13 cellular contexts compared by ENCODE assay signal in genomic region chr4:168868044-168868855, GRCh38.
DNase-seq lines count a peak whose midpoint lies in the region; ATAC-seq and TF ChIP-seq lines count a peak whose summit lies in the region.
"Had no signal": no experiment of that assay in that cellular context is flagged by ENCODE, and none has a peak within 500 bp of the region (broad histone marks: within the 10 kb centered on the region; RNA-seq: fewer than 3 reads in every experiment).

No MANE protein-coding gene starts in this region.

- no peak overlapping the region for H3K9ac ChIP-seq in MM.1S (ENCODE audit: low read length)

- peak overlapping the region; percentile 42 for H3K27ac Mint-ChIP-seq in activated T-cell treated with anti-CD3 and anti-CD28 coated beads, Interleukin-2, amount 50 U/mL, for 72 hours
- H3K27ac Mint-ChIP-seq: activated CD8-positive, alpha-beta T cell treated with anti-CD3 and anti-CD28 coated beads, Interleukin-2, amount 10 ng/mL, durations not matched to agents 7 days and 5 days had no signal

- peaks cover 33% of the 10 kb centered on the region for H3K27me3 Mint-ChIP-seq in activated T-cell treated with anti-CD3 and anti-CD28 coated beads, Interleukin-2, amount 50 U/mL, for 72 hours (ENCODE audit: low read depth)

- peaks cover 0 to 2% of the 10 kb centered on the region in 2 donors for H3K9me3 Mint-ChIP-seq in activated T-cell treated with anti-CD3 and anti-CD28 coated beads, Interleukin-2, amount 50 U/mL, for 72 hours
- H3K9me3 Mint-ChIP-seq: naive B cell had no signal

- H3K36me3 ChIP-seq in tibial artery (peaks cover 0 to 2% (median 1%) of the 10 kb centered on the region in 3 donors), MM.1S (replicated peaks; ENCODE audit: insufficient read depth, low read length) (no peaks in the 10 kb centered on the region)

- H3K9me2 ChIP-seq in MM.1S (replicated peaks; ENCODE audit: insufficient read depth, low read length), result no peaks in the 10 kb centered on the region

- H3K36me3 Mint-ChIP-seq in activated T-cell treated with anti-CD3 and anti-CD28 coated beads, Interleukin-2, amount 50 U/mL, for 72 hours (ENCODE audit: insufficient read depth in 2 of 2), result peaks cover 2 to 3% of the 10 kb centered on the region in 2 donors

- no peaks in the 10 kb centered on the region for H3K27me3 ChIP-seq in tibial artery
- H3K27me3 ChIP-seq in MM.1S (replicated peaks; ENCODE audit: insufficient read depth, low read length), result no peaks in the 10 kb centered on the region
- H3K27me3 ChIP-seq: dorsolateral prefrontal cortex had no signal

- DNase-seq in activated T-cell treated with anti-CD3 and anti-CD28 coated beads, Interleukin-2, amount 50 U/mL, for 72 hours, result peak in 1 of 2 donors; percentile 15
- DNase-seq in activated T-cell treated with anti-CD3 and anti-CD28 coated beads, Interleukin-2, amount 50 U/mL, for 1 hour, result no peak
- DNase-seq in astrocyte of the spinal cord (ENCODE audit: low read depth, low spot score) (peak; percentile 90), inferior parietal cortex (ENCODE audit: extremely low spot score) (peak; percentile 53), tibial artery (no peak), occipital lobe (lab: John Stamatoyannopoulos, UW) (no peak), MM.1S (no peak)
- DNase-seq: activated CD8-positive, alpha-beta T cell treated with anti-CD3 and anti-CD28 coated beads, Interleukin-2, amount 10 ng/mL, durations not matched to agents 7 days and 5 days; AML-193; naive B cell; PC-9 had no signal

- H3K27ac ChIP-seq in tibial artery (peak overlapping the region; percentile 62 to 88), MM.1S (ENCODE audit: low read length) (no peak overlapping the region)
- H3K27ac ChIP-seq: PC-9 had no signal

- intact Hi-C loops in tibial artery (cut with DNase I; ENCODE audit: low total_unique reads), result no loop called here

- H3K4me3 Mint-ChIP-seq in activated T-cell treated with anti-CD3 and anti-CD28 coated beads, Interleukin-2, amount 50 U/mL, for 72 hours, result peak overlapping the region; percentile 45 to 55
- H3K4me3 Mint-ChIP-seq: activated CD8-positive, alpha-beta T cell treated with anti-CD3 and anti-CD28 coated beads, Interleukin-2, amount 10 ng/mL, durations not matched to agents 7 days and 5 days; naive B cell had no signal

- peak; percentile 59 to 65 for ATAC-seq in activated T-cell treated with anti-CD3 and anti-CD28 coated beads, Interleukin-2, amount 50 U/mL, for 72 hours (replicated peaks in 1 of 2)
- no peak for ATAC-seq in HG03520 (IDR thresholded peaks at IDR 0.05; ENCODE audit: unreplicated experiment)
- ATAC-seq: activated CD8-positive, alpha-beta T cell treated with anti-CD3 and anti-CD28 coated beads, Interleukin-2, amount 10 ng/mL, durations not matched to agents 7 days and 5 days had no signal

- in situ Hi-C loops in astrocyte of the spinal cord (cut with HindIII; ENCODE audit: low sequenced_read_pairs), result no loop called here

- H3K9me3 ChIP-seq in tibial artery (no peaks in the 10 kb centered on the region), MM.1S (replicated peaks; ENCODE audit: insufficient read depth, low read length) (no peaks in the 10 kb centered on the region)

- H3K4me3 ChIP-seq in astrocyte of the spinal cord (ENCODE audit: low read depth, low read length) (no peak overlapping the region), tibial artery (peak overlapping the region in 1 of 2 donors; percentile 12), MM.1S (ENCODE audit: low read length) (no peak overlapping the region)
- H3K4me3 ChIP-seq: dorsolateral prefrontal cortex, PC-9 had no signal

- H3K4me1 ChIP-seq in tibial artery, result peaks cover 0 to 99% (median 65%) of the 10 kb centered on the region in 4 donors
- no peaks in the 10 kb centered on the region for H3K4me1 ChIP-seq in MM.1S (ENCODE audit: low read length)

- peaks cover 34% of the 10 kb centered on the region for H3K4me1 Mint-ChIP-seq in activated T-cell treated with anti-CD3 and anti-CD28 coated beads, Interleukin-2, amount 50 U/mL, for 72 hours (ENCODE audit: low read depth)
- H3K4me1 Mint-ChIP-seq: naive B cell had no signal

- no peak overlapping the region for H2AFZ ChIP-seq in MM.1S (ENCODE audit: low read length)
- H2AFZ ChIP-seq: PC-9 had no signal

- H3K4me2 ChIP-seq in MM.1S (ENCODE audit: low read depth, low read length), result no peak overlapping the region
- H3K4me2 ChIP-seq: PC-9 had no signal

- no peaks in the 10 kb centered on the region for H3K79me2 ChIP-seq in MM.1S (ENCODE audit: low read length)

- H3F3A ChIP-seq in MM.1S (ENCODE audit: insufficient read depth, low read length), result no peaks in the 10 kb centered on the region

- TF ChIP-seq CTCF in astrocyte of the spinal cord (IDR thresholded peaks at IDR 0.05; ENCODE audit: low read depth, low read length), result no peak
- TF ChIP-seq CTCF in tibial artery (IDR thresholded peaks at IDR 0.05), result no peak
- TF ChIP-seq CTCF in MM.1S (IDR thresholded peaks at IDR 0.05; ENCODE audit: low read length), result no peak

- no peaks in the 10 kb centered on the region for H4K20me1 ChIP-seq in MM.1S (ENCODE audit: insufficient read depth, low read length)

Comparison
In these comparisons a context has a peak if more than half of its experiments do, and no peak if none do; other contexts are left out.
1. DNase-seq: peak in astrocyte of the spinal cord (single experiment) and inferior parietal cortex (single experiment); none in activated T-cell treated with anti-CD3 and anti-CD28 coated beads, Interleukin-2, amount 50 U/mL, for 1 hour (single experiment), tibial artery (0 of 2), occipital lobe (single experiment) and MM.1S (single experiment).